ENCODE assay signal across 11 cellular contexts in the genomic region with DNA sequence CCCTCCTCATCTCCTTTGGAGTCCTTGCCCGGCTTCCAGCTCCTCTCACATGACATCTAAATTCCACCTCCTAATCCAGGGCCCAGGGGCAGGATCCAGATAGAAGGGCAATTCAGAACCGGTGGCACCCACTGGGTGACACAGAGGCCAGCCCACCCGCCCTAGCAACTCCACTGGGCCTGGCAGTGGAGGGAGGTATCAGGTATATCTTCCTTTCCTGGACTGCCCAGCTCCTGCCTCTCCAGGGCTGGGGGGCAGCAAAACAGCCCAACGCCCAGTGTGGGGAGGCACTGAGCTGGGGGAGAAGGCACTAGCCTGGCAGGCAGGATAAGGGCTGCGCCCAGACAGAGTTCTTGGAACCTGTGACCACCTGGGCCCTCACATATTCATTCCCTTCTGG. TPM values are rescaled to one million over a fixed set of nuclear protein-coding genes. Genes with fewer than 3 reads are reported as not detected.
DNase-seq lines count a peak whose midpoint lies in the region; ATAC-seq and TF ChIP-seq lines count a peak whose summit lies in the region.
"Had no signal": no experiment of that assay in that cellular context is flagged by ENCODE, and none has a peak within 500 bp of the region (broad histone marks: within the 10 kb centered on the region; RNA-seq: fewer than 3 reads in every experiment).

No MANE protein-coding gene starts in this region.

- DNase-seq in GM23248: no peak
- no peak for DNase-seq in heart right ventricle
- DNase-seq in left colon: no peak
- DNase-seq in MM.1S: no peak
- no peak for DNase-seq in NCI-H345 (lab: John Stamatoyannopoulos, UW)
- DNase-seq: body of pancreas; DND-41; stimulated activated naive B cell treated with anti-CD40 and anti-IgM and Interleukin-4, amounts not matched to agents 10 μg/mL and 1 μg/mL and 100 μg/mL, for 72 hours had no signal

- TF ChIP-seq CTCF in heart right ventricle (IDR thresholded peaks at IDR 0.05) (no peak), MM.1S (IDR thresholded peaks at IDR 0.05; ENCODE audit: low read length) (no peak)

- peak overlapping the region; percentile 93 for H3K27ac Mint-ChIP-seq in activated T-helper 17 cell treated with anti-CD3 and anti-CD28 coated beads, Interleukin-2, amount 50 U/mL, for 72 hours

- H3K9me3 ChIP-seq in GM23248 (ENCODE audit: low read depth) (no peaks in the 10 kb centered on the region), heart right ventricle (no peaks in the 10 kb centered on the region), skeletal muscle satellite cell (replicated peaks; ENCODE audit: low read length) (no peaks in the 10 kb centered on the region), MM.1S (replicated peaks; ENCODE audit: insufficient read depth, low read length) (no peaks in the 10 kb centered on the region)
- H3K9me3 ChIP-seq: body of pancreas had no signal

- H3K4me1 ChIP-seq in GM23248 (ENCODE audit: insufficient read depth): peaks cover 65% of the 10 kb centered on the region
- peaks cover 24 to 65% (median 39%) of the 10 kb centered on the region in 9 donors for H3K4me1 ChIP-seq in heart right ventricle
- H3K4me1 ChIP-seq in skeletal muscle satellite cell (ENCODE audit: control insufficient read depth, insufficient read depth, low read length): peaks cover 62% of the 10 kb centered on the region
- H3K4me1 ChIP-seq in MM.1S (ENCODE audit: low read length): no peaks in the 10 kb centered on the region

- no peaks in the 10 kb centered on the region for H3K9me3 Mint-ChIP-seq in activated T-helper 17 cell treated with anti-CD3 and anti-CD28 coated beads, Interleukin-2, amount 50 U/mL, for 72 hours
- H3K9me3 Mint-ChIP-seq: stimulated activated naive B cell treated with anti-CD40 and anti-IgM and Interleukin-4, amounts not matched to agents 10 μg/mL and 1 μg/mL and 100 μg/mL, for 72 hours had no signal

- intact Hi-C loops in heart right ventricle (cut with DNase I): no loop called here
- intact Hi-C loops in left colon (cut with DNase I, micrococcal nuclease): no loop called here

- H3K9me2 ChIP-seq in GM23248 (ENCODE audit: insufficient read depth) (no peaks in the 10 kb centered on the region), MM.1S (replicated peaks; ENCODE audit: insufficient read depth, low read length) (no peaks in the 10 kb centered on the region)

- peaks cover 30% of the 10 kb centered on the region for H3F3A ChIP-seq in GM23248 (ENCODE audit: insufficient read depth)
- no peaks in the 10 kb centered on the region for H3F3A ChIP-seq in MM.1S (ENCODE audit: insufficient read depth, low read length)

- no peaks in the 10 kb centered on the region for H3K36me3 ChIP-seq in GM23248 (ENCODE audit: low read depth)
- peaks cover 0 to 19% (median 0%) of the 10 kb centered on the region in 9 donors for H3K36me3 ChIP-seq in heart right ventricle
- no peaks in the 10 kb centered on the region for H3K36me3 ChIP-seq in skeletal muscle satellite cell (ENCODE audit: insufficient read depth, low read length)
- H3K36me3 ChIP-seq in MM.1S (replicated peaks; ENCODE audit: insufficient read depth, low read length): no peaks in the 10 kb centered on the region

- H3K4me2 ChIP-seq in GM23248 (ENCODE audit: unreplicated experiment): peak overlapping the region; percentile 85
- peak overlapping the region; percentile 71 for H3K4me2 ChIP-seq in skeletal muscle satellite cell (ENCODE audit: low read length)
- H3K4me2 ChIP-seq in MM.1S (ENCODE audit: low read depth, low read length): no peak overlapping the region

- H3K79me2 ChIP-seq in GM23248 (ENCODE audit: insufficient read depth) (no peaks in the 10 kb centered on the region), MM.1S (ENCODE audit: low read length) (no peaks in the 10 kb centered on the region)

- 79 to 87% methylated on average over 5 of the region's 5 CpGs for WGBS in GM23248 (ENCODE audit: low coverage in 1 of 2, low lambda C conversion rate in 2 of 2, missing lambda C conversion rate in 2 of 2), 2 experiments
- WGBS in heart right ventricle, 2 donors: 69 to 82% methylated on average over 5 of the region's 5 CpGs

- no peaks in the 10 kb centered on the region for H4K20me1 ChIP-seq in GM23248 (ENCODE audit: insufficient read depth)
- no peaks in the 10 kb centered on the region for H4K20me1 ChIP-seq in MM.1S (ENCODE audit: insufficient read depth, low read length)

- in situ Hi-C loops in GM23248 (cut with MboI): no loop called here

- H3K27me3 Mint-ChIP-seq in activated T-helper 17 cell treated with anti-CD3 and anti-CD28 coated beads, Interleukin-2, amount 50 U/mL, for 72 hours: no peaks in the 10 kb centered on the region
- H3K27me3 Mint-ChIP-seq: stimulated activated naive B cell treated with anti-CD40 and anti-IgM and Interleukin-4, amounts not matched to agents 10 μg/mL and 1 μg/mL and 100 μg/mL, for 72 hours had no signal

- H3K9ac ChIP-seq in GM23248 (peak overlapping the region; percentile 74), skeletal muscle satellite cell (ENCODE audit: low read depth, low read length) (peak overlapping the region; percentile 58), MM.1S (ENCODE audit: low read length) (no peak overlapping the region)

- no peak for ATAC-seq in activated T-helper 17 cell treated with anti-CD3 and anti-CD28 coated beads, Interleukin-2, amount 50 U/mL, for 72 hours (replicated peaks)
- ATAC-seq in heart right ventricle (peak in 3 of 8 donors; percentile 8 to 29 (median 9)), left colon (no peak), HG02884 (IDR thresholded peaks at IDR 0.05; ENCODE audit: unreplicated experiment) (no peak)
- ATAC-seq: body of pancreas had no signal

- H3K4me3 ChIP-seq in GM23248: peak overlapping the region; percentile 58; the same call in 1 of the 2 replicates
- no peak overlapping the region for H3K4me3 ChIP-seq in heart right ventricle
- H3K4me3 ChIP-seq in skeletal muscle satellite cell (ENCODE audit: low read length): peak overlapping the region; percentile 31
- H3K4me3 ChIP-seq in MM.1S (ENCODE audit: low read length): no peak overlapping the region
- H3K4me3 ChIP-seq: body of pancreas had no signal

- peak overlapping the region; percentile 92 for H3K27ac ChIP-seq in GM23248
- H3K27ac ChIP-seq in heart right ventricle: peak overlapping the region in 9 of 10 donors; percentile 53 to 88 (median 79)
- H3K27ac ChIP-seq in MM.1S (ENCODE audit: low read length): no peak overlapping the region

- H3K36me3 Mint-ChIP-seq in activated T-helper 17 cell treated with anti-CD3 and anti-CD28 coated beads, Interleukin-2, amount 50 U/mL, for 72 hours (ENCODE audit: low read depth): no peaks in the 10 kb centered on the region

- peak overlapping the region; percentile 57 for H3K4me3 Mint-ChIP-seq in activated T-helper 17 cell treated with anti-CD3 and anti-CD28 coated beads, Interleukin-2, amount 50 U/mL, for 72 hours

- H2AFZ ChIP-seq in GM23248 (no peak overlapping the region), MM.1S (ENCODE audit: low read length) (no peak overlapping the region)

- H3K27me3 ChIP-seq in GM23248 (replicated peaks; ENCODE audit: insufficient read depth) (no peaks in the 10 kb centered on the region), heart right ventricle (no peaks in the 10 kb centered on the region), skeletal muscle satellite cell (ENCODE audit: control insufficient read depth, insufficient read depth, low read length) (no peaks in the 10 kb centered on the region), MM.1S (replicated peaks; ENCODE audit: insufficient read depth, low read length) (no peaks in the 10 kb centered on the region)
- H3K27me3 ChIP-seq: body of pancreas had no signal

- peaks cover 31% of the 10 kb centered on the region for H3K4me1 Mint-ChIP-seq in activated T-helper 17 cell treated with anti-CD3 and anti-CD28 coated beads, Interleukin-2, amount 50 U/mL, for 72 hours

RNA-seq across cellular contexts. Expression of a gene that starts 10.4 kb away (rescaled TPM):
- total RNA-seq in GM23248 (2014; rRNA removed; shearing (Covaris generic)): 108 and 114 TPM in 2 replicates
- polyA plus RNA-seq in GM23248 (2016; fragmentation: Nextera tagmentation; extraction: Ambion mirVana) (35.6 and 37.5 TPM in 2 replicates), heart right ventricle (10 to 100 TPM; 27.9 to 67.0 TPM)
- total RNA-seq in activated T-helper 17 cell treated with anti-CD3 and anti-CD28 coated beads, Interleukin-2, amount 50 U/mL, for 72 hours: 10 to 100 TPM; 60.0 to 73.9 TPM
- total RNA-seq in heart right ventricle (100 to 1,000 TPM in 4 of 10 donors, 10 to 100 TPM in 6; 82.6 to 147 (median 90.4) TPM), left colon (10 to 100 TPM; 58.4 to 64.0 TPM)
- 62.9 and 69.2 TPM in 2 replicates for total RNA-seq in skeletal muscle satellite cell (2012; rRNA removed)

Comparison
In these comparisons a context has a peak if more than half of its experiments do, and no peak if none do; other contexts are left out.
1. H3K4me3 ChIP-seq: peak in GM23248 (single experiment) and skeletal muscle satellite cell (single experiment); none in heart right ventricle (0 of 10) and MM.1S (single experiment).